Comparison of ENCODE assay signal across 14 cellular contexts in the genomic region with DNA sequence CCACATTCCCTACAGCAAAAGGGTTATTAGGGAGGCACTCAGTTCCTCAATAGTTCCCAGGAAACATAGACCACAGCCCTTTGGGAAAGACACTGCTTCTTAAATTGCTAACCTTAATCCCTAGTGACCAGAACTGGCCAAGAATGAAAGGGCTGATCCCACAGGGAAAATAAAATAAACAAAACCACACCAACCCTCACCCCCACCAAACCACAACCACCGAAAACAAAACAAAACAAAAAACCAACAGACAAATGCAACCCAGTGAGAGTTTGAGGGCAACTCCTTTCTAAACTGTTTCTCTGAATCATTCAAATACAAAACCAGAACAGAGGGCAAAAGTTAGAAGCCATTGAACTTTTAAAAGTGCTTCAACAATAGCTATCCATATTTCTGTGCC. TPM values are rescaled to one million over a fixed set of nuclear protein-coding genes. Genes with fewer than 3 reads are reported as not detected.
A peak's percentile ranks its signal among the peaks of the same experiment; 100 is the strongest.
DNase-seq lines count a peak whose midpoint lies in the region; ATAC-seq and TF ChIP-seq lines count a peak whose summit lies in the region.
"Had no signal": no experiment of that assay in that cellular context is flagged by ENCODE, and none has a peak within 500 bp of the region (broad histone marks: within the 10 kb centered on the region; RNA-seq: fewer than 3 reads in every experiment).

No MANE protein-coding gene starts in this region.

- no peak overlapping the region for H2BK5ac ChIP-seq in H9 (ENCODE audit: insufficient read length, low read length)

- H3K79me2 ChIP-seq in H9 (ENCODE audit: insufficient read depth, low read length): no peaks in the 10 kb centered on the region

- H3K27me3 Mint-ChIP-seq in H9 (ENCODE audit: low read depth): peaks cover 13% of the 10 kb centered on the region

- peaks cover 0 to 1% (median 0%) of the 10 kb centered on the region in 3 experiments; a peak in 2 of 7 replicates for H3K36me3 Mint-ChIP-seq in H9 (ENCODE audit: insufficient read depth in 1 of 3, low read depth in 3 of 3)

- H3K9me3 Mint-ChIP-seq in H9: no peaks in the 10 kb centered on the region

- H3K9ac ChIP-seq in H9 (ENCODE audit: extremely low read depth, insufficient read length, low read length): no peak overlapping the region

- no peak overlapping the region for H3K23ac ChIP-seq in H9 (ENCODE audit: insufficient read length, low read depth, low read length)

- H3T11ph ChIP-seq in H9 (ENCODE audit: low read length): no peak overlapping the region

- H3K27me3 ChIP-seq in H9 (ENCODE audit: insufficient read depth, low read length) (no peaks in the 10 kb centered on the region), SJCRH30 (no peaks in the 10 kb centered on the region)
- H3K27me3 ChIP-seq: BE2C, body of pancreas had no signal

- ATAC-seq in GM19455 (IDR thresholded peaks at IDR 0.05; ENCODE audit: unreplicated experiment) (no peak), GM21737 (IDR thresholded peaks at IDR 0.05; ENCODE audit: unreplicated experiment) (no peak)
- ATAC-seq: body of pancreas had no signal

- no peak overlapping the region for H3K4ac ChIP-seq in H9 (ENCODE audit: low read depth, low read length)

- H3K4me1 ChIP-seq in H9 (ENCODE audit: insufficient read depth, low read length) (peaks cover 26% of the 10 kb centered on the region), SJCRH30 (peaks cover 18% of the 10 kb centered on the region)
- H3K4me1 ChIP-seq: BE2C, body of pancreas had no signal

- H3K14ac ChIP-seq in H9 (ENCODE audit: insufficient read depth, low read length): no peak overlapping the region

- no peaks in the 10 kb centered on the region for H3K23me2 ChIP-seq in H9 (ENCODE audit: insufficient read length, low read depth, low read length, poor library complexity, severe bottlenecking)

- H3K4me1 Mint-ChIP-seq in H9: peaks cover 58 to 59% of the 10 kb centered on the region in 2 experiments

- no peaks in the 10 kb centered on the region for H3K36me3 ChIP-seq in SJCRH30
- H3K36me3 ChIP-seq: BE2C, neutrophil had no signal

- no peak overlapping the region for H3K4me2 ChIP-seq in H9 (ENCODE audit: insufficient read depth, insufficient read length, low read length)

- no peak overlapping the region for H2AK5ac ChIP-seq in H9 (ENCODE audit: insufficient read length, low read length)

- H3K18ac ChIP-seq in H9 (ENCODE audit: insufficient read length, low read depth, low read length): no peak overlapping the region

- H3K27ac Mint-ChIP-seq in H9: peak overlapping the region in 2 of 3 experiments; percentile 64 to 92; a peak in 3 of 7 replicates

- H2BK120ac ChIP-seq in H9 (ENCODE audit: low read depth, low read length, poor library complexity, severe bottlenecking): no peak overlapping the region

- H3K56ac ChIP-seq in H9 (ENCODE audit: insufficient read length, low read depth, low read length): no peak overlapping the region

- H2AFZ ChIP-seq in H9 (ENCODE audit: low read length): no peak overlapping the region

- H3K27ac ChIP-seq in H9 (ENCODE audit: insufficient read length, low read depth, low read length) (no peak overlapping the region), SJCRH30 (no peak overlapping the region)
- H3K27ac ChIP-seq: body of pancreas, neutrophil had no signal

- TF ChIP-seq CTCF in H9 (conservative IDR thresholded peaks at IDR 0.05): no peak

- H4K20me1 ChIP-seq in H9 (ENCODE audit: control insufficient read depth, insufficient read depth, insufficient read length): no peaks in the 10 kb centered on the region

- H2BK12ac ChIP-seq in H9 (ENCODE audit: insufficient read length, low read depth, low read length): no peak overlapping the region

- no CpG with 5 or more reads among the region's 1 CpG for WGBS in H9 (ENCODE audit: extremely low coverage, insufficient read length, low lambda C conversion rate)

- H4K5ac ChIP-seq in H9 (ENCODE audit: insufficient read length, low read depth, low read length): no peak overlapping the region

- no peak overlapping the region for H2BK20ac ChIP-seq in H9 (ENCODE audit: low read depth, low read length, poor library complexity, severe bottlenecking)

- peak overlapping the region in 1 of 2 experiments; percentile 39; a peak in 1 of 5 replicates for H3K4me3 Mint-ChIP-seq in H9

- H4K91ac ChIP-seq in H9 (ENCODE audit: insufficient read length, low read depth, low read length): no peak overlapping the region

- DNase-seq in AG08396 (ENCODE audit: low spot score) (peak; percentile 74), H9 (no peak), SJCRH30 (peak; percentile 66 to 87), glomerular visceral epithelial cell (ENCODE audit: extremely low spot score) (peak; percentile 26), germinal center (ENCODE audit: low spot score) (no peak)
- DNase-seq in NK-92 treated with Interleukin-12 subunit alpha and Interleukin-12 subunit beta, amount 100 ng/mL, for 24 hours (lab: John Stamatoyannopoulos, UW): no peak
- DNase-seq: activated T-cell treated with anti-CD3 and anti-CD28 coated beads for 4 hours, BE2C, body of pancreas, kidney, NCI-H1694 treated with DMSO at 0.1 percent for 48 hours had no signal

- H2BK15ac ChIP-seq in H9 (ENCODE audit: low read depth, low read length): no peak overlapping the region

- H4K8ac ChIP-seq in H9 (replicated peaks; ENCODE audit: insufficient read length, low read depth, low read length): no peak overlapping the region

- no peaks in the 10 kb centered on the region for H3K79me1 ChIP-seq in H9 (ENCODE audit: insufficient read depth, low read depth, low read length, poor library complexity, severe bottlenecking)

- H3K4me3 ChIP-seq in SJCRH30: no peak overlapping the region
- H3K4me3 ChIP-seq: body of pancreas had no signal

- no peaks in the 10 kb centered on the region for H3K9me3 ChIP-seq in H9 (ENCODE audit: control insufficient read depth, low read depth, low read length)
- H3K9me3 ChIP-seq in SJCRH30 (replicated peaks): no peaks in the 10 kb centered on the region
- H3K9me3 ChIP-seq: BE2C, body of pancreas, neutrophil had no signal

RNA-seq across cellular contexts. Expression of gene NAV2, which starts 57.2 kb away (rescaled TPM):
- total RNA-seq in H9 (2021): 41.0 and 46.3 TPM in 2 replicates
- 66.3 and 73.1 TPM in 2 replicates for total RNA-seq in SJCRH30 (2014; rRNA removed; shearing (Covaris generic))

Comparison
In these comparisons a context has a peak if more than half of its experiments do, and no peak if none do; other contexts are left out.
1. DNase-seq: peak in AG08396 (single experiment), SJCRH30 (2 of 2) and glomerular visceral epithelial cell (single experiment); none in H9 (single experiment), germinal center (single experiment) and NK-92 treated with Interleukin-12 subunit alpha and Interleukin-12 subunit beta, amount 100 ng/mL, for 24 hours (single experiment).